ENCODE assay signal across 5 cellular contexts in genomic region chr11:107050899-107051298, GRCh38. TPM values are rescaled to one million over a fixed set of nuclear protein-coding genes. Genes with fewer than 3 reads are reported as not detected.
"Had no signal": no experiment of that assay in that cellular context is flagged by ENCODE, and none has a peak within 500 bp of the region (broad histone marks: within the 10 kb centered on the region; RNA-seq: fewer than 3 reads in every experiment).

No MANE protein-coding gene starts in this region.

RNA-seq across cellular contexts. Expression of gene GUCY1A2, which starts 32.6 kb away (rescaled TPM):
- total RNA-seq: naive thymus-derived CD8-positive, alpha-beta T cell had no signal
- polyA plus RNA-seq: immature natural killer cell; keratinocyte; mammary epithelial cell; naive thymus-derived CD4-positive, alpha-beta T cell; naive thymus-derived CD8-positive, alpha-beta T cell had no signal
